Comparison of ENCODE assay signal across 8 cellular contexts in the genomic region with DNA sequence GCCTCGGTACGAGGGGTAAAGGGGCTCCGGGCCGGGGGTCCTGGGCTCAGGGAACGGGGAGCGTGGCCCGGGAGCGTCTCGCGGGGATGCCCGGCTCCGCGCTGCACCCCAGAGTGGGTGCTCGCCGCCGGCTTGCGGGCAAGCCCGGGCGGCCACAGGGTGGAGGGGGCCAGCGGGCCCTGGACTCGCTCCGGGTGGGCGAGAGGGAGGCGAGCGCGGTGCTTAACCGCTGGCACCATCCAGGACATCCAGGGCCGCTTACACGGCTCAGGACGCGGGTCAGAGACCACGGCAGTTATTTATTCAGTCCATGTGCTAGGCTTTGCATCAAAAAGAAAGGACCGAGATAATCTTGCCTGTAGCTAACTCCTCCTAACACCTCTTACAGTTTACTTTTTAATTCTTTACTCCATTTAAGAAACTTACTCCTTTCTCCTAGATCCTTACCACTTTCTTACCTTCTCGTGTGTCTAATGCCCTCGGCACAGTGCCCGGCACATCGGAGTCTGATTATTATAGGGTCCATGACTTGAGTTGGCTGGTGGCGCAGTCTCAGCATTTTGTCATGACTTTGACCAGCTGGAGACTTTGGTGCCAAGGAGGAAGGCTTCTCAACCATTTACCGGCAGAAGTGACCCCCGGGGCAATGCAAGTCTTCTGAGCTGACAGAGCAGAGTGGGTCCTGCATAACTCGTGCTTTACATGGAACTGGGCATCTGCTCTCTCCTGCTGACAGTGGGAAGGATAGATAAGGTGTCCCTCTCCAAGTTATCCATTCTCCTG. TPM values are rescaled to one million over a fixed set of nuclear protein-coding genes. Genes with fewer than 3 reads are reported as not detected.
DNase-seq lines count a peak whose midpoint lies in the region; ATAC-seq and TF ChIP-seq lines count a peak whose summit lies in the region.

No MANE protein-coding gene starts in this region.

- H3K9ac ChIP-seq in liver (ENCODE audit: low read depth in 1 of 2, low read length in 2 of 2) = peak overlapping the region; percentile 34 to 89

- H3K9me3 ChIP-seq in CD4-positive, CD25-positive, alpha-beta regulatory T cell (ENCODE audit: control insufficient read depth in 2 of 2, low read length in 2 of 2) = no peaks in the 10 kb centered on the region
- no peaks in the 10 kb centered on the region for H3K9me3 ChIP-seq in KOPT-K1 (ENCODE audit: insufficient read depth, low read length, poor library complexity, severe bottlenecking)
- no peaks in the 10 kb centered on the region for H3K9me3 ChIP-seq in liver (ENCODE audit: control insufficient read depth in 4 of 4, low read length in 3 of 4)
- no peaks in the 10 kb centered on the region for H3K9me3 ChIP-seq in tibial nerve

- peaks cover 0 to 2% (median 0%) of the 10 kb centered on the region in 7 donors for H3K9me3 Mint-ChIP-seq in CD4-positive, CD25-positive, alpha-beta regulatory T cell

- TF ChIP-seq POLR2A in tibial nerve (IDR thresholded peaks at IDR 0.05) = no peak

- peaks cover 11 to 24% (median 16%) of the 10 kb centered on the region in 4 donors for H3K4me1 Mint-ChIP-seq in CD4-positive, CD25-positive, alpha-beta regulatory T cell

- H3K4me3 ChIP-seq in CD4-positive, CD25-positive, alpha-beta regulatory T cell (ENCODE audit: low read depth, low read length) = peak overlapping the region; percentile 85
- peak overlapping the region; percentile 78 for H3K4me3 ChIP-seq in brain microvascular endothelial cell (ENCODE audit: low read depth, low read length)
- H3K4me3 ChIP-seq in liver (ENCODE audit: low read depth in 1 of 3, low read length in 3 of 3) = peak overlapping the region; percentile 64 to 96 (median 92)
- peak overlapping the region; percentile 59 to 92 (median 80) for H3K4me3 ChIP-seq in tibial nerve

- no peak for TF ChIP-seq EP300 in tibial nerve (IDR thresholded peaks at IDR 0.05)

- H3K27me3 ChIP-seq in CD4-positive, CD25-positive, alpha-beta regulatory T cell (ENCODE audit: control insufficient read depth, insufficient read depth, low read length) = no peaks in the 10 kb centered on the region
- H3K27me3 ChIP-seq in brain microvascular endothelial cell (replicated peaks) (no peaks in the 10 kb centered on the region), liver (ENCODE audit: control insufficient read depth in 4 of 4, insufficient read depth in 4 of 4, low read length in 3 of 4) (no peaks in the 10 kb centered on the region), tibial nerve (no peaks in the 10 kb centered on the region)

- no peak for TF ChIP-seq CTCF in brain microvascular endothelial cell (IDR thresholded peaks at IDR 0.05; ENCODE audit: low read depth, low read length, missing control alignments)
- TF ChIP-seq CTCF in liver (IDR thresholded peaks at IDR 0.05; ENCODE audit: low read depth, low read length, missing input control) = no peak
- TF ChIP-seq CTCF in tibial nerve (IDR thresholded peaks at IDR 0.05) = no peak
- TF ChIP-seq CTCF in GM10266 (IDR thresholded peaks at IDR 0.05; ENCODE audit: control insufficient read depth, insufficient read depth, low read depth, missing control alignments) = no peak

- no peak for TF ChIP-seq RAD21 in liver (IDR thresholded peaks at IDR 0.05)

- H3K27me3 Mint-ChIP-seq in CD4-positive, CD25-positive, alpha-beta regulatory T cell = peaks cover 5% of the 10 kb centered on the region

- H3K36me3 ChIP-seq in CD4-positive, CD25-positive, alpha-beta regulatory T cell (ENCODE audit: control insufficient read depth, insufficient read depth, low read length) = no peaks in the 10 kb centered on the region
- H3K36me3 ChIP-seq in KOPT-K1 (ENCODE audit: insufficient read depth, low read length) (no peaks in the 10 kb centered on the region), brain microvascular endothelial cell (replicated peaks) (no peaks in the 10 kb centered on the region), liver (ENCODE audit: control insufficient read depth in 4 of 4, insufficient read depth in 3 of 4, low read depth in 1 of 4, low read length in 3 of 4) (no peaks in the 10 kb centered on the region), tibial nerve (no peaks in the 10 kb centered on the region)

- in situ Hi-C loops in brain microvascular endothelial cell (cut with HindIII; ENCODE audit: low pct_ligation_motif_present, low sequenced_read_pairs) = no loop called here

- 4% methylated on average over 41 of the region's 41 CpGs for WGBS in liver
- 15 to 19% methylated on average over 18 to 25 of the region's 41 CpGs for WGBS in tibial nerve, 2 donors

- H3K4me1 ChIP-seq in CD4-positive, CD25-positive, alpha-beta regulatory T cell (ENCODE audit: control insufficient read depth, insufficient read depth, low read length, poor library complexity, severe bottlenecking) = peaks cover 13% of the 10 kb centered on the region
- H3K4me1 ChIP-seq in liver (ENCODE audit: control insufficient read depth in 4 of 4, insufficient read depth in 4 of 4, low read length in 3 of 4) (peaks cover 10 to 29% (median 14%) of the 10 kb centered on the region in 4 donors), tibial nerve (peaks cover 0 to 37% (median 4%) of the 10 kb centered on the region in 4 donors)

- H3K36me3 Mint-ChIP-seq in CD4-positive, CD25-positive, alpha-beta regulatory T cell = peaks cover 6% of the 10 kb centered on the region

- H3K27ac Mint-ChIP-seq in CD4-positive, CD25-positive, alpha-beta regulatory T cell = peak overlapping the region; percentile 83 to 87 (median 87)

- peak in 1 of 3 donors; percentile 34 for DNase-seq in CD4-positive, CD25-positive, alpha-beta regulatory T cell
- DNase-seq in brain microvascular endothelial cell (no peak), tibial nerve (ENCODE audit: low spot score in 2 of 2) (peak in 1 of 2 donors; percentile 29), GM10266 (ENCODE audit: extremely low spot score) (no peak)

- peak overlapping the region; percentile 47 for H3K27ac ChIP-seq in CD4-positive, CD25-positive, alpha-beta regulatory T cell (ENCODE audit: insufficient read depth, low read length, poor library complexity, severe bottlenecking)
- peak overlapping the region; percentile 52 for H3K27ac ChIP-seq in KOPT-K1 (ENCODE audit: low read depth, low read length, poor library complexity, severe bottlenecking)
- peak overlapping the region; percentile 45 for H3K27ac ChIP-seq in brain microvascular endothelial cell
- H3K27ac ChIP-seq in liver (ENCODE audit: low read depth in 1 of 2, low read length in 2 of 2) = peak overlapping the region; percentile 98 to 99
- H3K27ac ChIP-seq in tibial nerve = peak overlapping the region; percentile 79 to 96 (median 92)

- H3K4me3 Mint-ChIP-seq in CD4-positive, CD25-positive, alpha-beta regulatory T cell = peak overlapping the region; percentile 84 to 92 (median 92)

- ATAC-seq in CD4-positive, CD25-positive, alpha-beta regulatory T cell (ENCODE audit: low read depth in 2 of 2) = peak; percentile 24 to 32
- peak; percentile 21 for ATAC-seq in GM19467 (IDR thresholded peaks at IDR 0.05; ENCODE audit: unreplicated experiment)
- ATAC-seq in GM19324 (IDR thresholded peaks at IDR 0.05; ENCODE audit: low FRiP score, unreplicated experiment) = no peak

TF ChIP-seq in liver, 16 proteins besides CTCF, POLR2A, EP300 and RAD21 (continues in another document):
- TF ChIP-seq NR2F2 (IDR thresholded peaks at IDR 0.05) = no peak
- no peak for TF ChIP-seq FOXA2 (IDR thresholded peaks at IDR 0.05)
- TF ChIP-seq, protein P1, sequence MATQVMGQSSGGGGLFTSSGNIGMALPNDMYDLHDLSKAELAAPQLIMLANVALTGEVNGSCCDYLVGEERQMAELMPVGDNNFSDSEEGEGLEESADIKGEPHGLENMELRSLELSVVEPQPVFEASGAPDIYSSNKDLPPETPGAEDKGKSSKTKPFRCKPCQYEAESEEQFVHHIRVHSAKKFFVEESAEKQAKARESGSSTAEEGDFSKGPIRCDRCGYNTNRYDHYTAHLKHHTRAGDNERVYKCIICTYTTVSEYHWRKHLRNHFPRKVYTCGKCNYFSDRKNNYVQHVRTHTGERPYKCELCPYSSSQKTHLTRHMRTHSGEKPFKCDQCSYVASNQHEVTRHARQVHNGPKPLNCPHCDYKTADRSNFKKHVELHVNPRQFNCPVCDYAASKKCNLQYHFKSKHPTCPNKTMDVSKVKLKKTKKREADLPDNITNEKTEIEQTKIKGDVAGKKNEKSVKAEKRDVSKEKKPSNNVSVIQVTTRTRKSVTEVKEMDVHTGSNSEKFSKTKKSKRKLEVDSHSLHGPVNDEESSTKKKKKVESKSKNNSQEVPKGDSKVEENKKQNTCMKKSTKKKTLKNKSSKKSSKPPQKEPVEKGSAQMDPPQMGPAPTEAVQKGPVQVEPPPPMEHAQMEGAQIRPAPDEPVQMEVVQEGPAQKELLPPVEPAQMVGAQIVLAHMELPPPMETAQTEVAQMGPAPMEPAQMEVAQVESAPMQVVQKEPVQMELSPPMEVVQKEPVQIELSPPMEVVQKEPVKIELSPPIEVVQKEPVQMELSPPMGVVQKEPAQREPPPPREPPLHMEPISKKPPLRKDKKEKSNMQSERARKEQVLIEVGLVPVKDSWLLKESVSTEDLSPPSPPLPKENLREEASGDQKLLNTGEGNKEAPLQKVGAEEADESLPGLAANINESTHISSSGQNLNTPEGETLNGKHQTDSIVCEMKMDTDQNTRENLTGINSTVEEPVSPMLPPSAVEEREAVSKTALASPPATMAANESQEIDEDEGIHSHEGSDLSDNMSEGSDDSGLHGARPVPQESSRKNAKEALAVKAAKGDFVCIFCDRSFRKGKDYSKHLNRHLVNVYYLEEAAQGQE (IDR thresholded peaks at IDR 0.05) = no peak
- no peak for TF ChIP-seq GABPA (IDR thresholded peaks at IDR 0.05 in 1 of 2, conservative IDR thresholded peaks at IDR 0.05 in 1 of 2)
- TF ChIP-seq, protein P2, sequence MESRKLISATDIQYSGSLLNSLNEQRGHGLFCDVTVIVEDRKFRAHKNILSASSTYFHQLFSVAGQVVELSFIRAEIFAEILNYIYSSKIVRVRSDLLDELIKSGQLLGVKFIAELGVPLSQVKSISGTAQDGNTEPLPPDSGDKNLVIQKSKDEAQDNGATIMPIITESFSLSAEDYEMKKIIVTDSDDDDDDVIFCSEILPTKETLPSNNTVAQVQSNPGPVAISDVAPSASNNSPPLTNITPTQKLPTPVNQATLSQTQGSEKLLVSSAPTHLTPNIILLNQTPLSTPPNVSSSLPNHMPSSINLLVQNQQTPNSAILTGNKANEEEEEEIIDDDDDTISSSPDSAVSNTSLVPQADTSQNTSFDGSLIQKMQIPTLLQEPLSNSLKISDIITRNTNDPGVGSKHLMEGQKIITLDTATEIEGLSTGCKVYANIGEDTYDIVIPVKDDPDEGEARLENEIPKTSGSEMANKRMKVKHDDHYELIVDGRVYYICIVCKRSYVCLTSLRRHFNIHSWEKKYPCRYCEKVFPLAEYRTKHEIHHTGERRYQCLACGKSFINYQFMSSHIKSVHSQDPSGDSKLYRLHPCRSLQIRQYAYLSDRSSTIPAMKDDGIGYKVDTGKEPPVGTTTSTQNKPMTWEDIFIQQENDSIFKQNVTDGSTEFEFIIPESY (IDR thresholded peaks at IDR 0.05) = no peak

RNA-seq across cellular contexts. Expression of a gene that starts 0.4 kb away (rescaled TPM):
- 16.5 TPM for total RNA-seq in CD4-positive, CD25-positive, alpha-beta regulatory T cell
- polyA plus RNA-seq in CD4-positive, CD25-positive, alpha-beta regulatory T cell = 10 to 100 TPM; 21.5 to 36.8 (median 27.3) TPM
- total RNA-seq in liver (10 to 100 TPM; 17.6 to 48.9 TPM), tibial nerve (10 to 100 TPM; 61.8 to 79.4 (median 73.9) TPM)
- polyA plus RNA-seq in liver = 100 to 1,000 TPM in 1 of 2 donors, 10 to 100 TPM in 1; 69.9 to 135 TPM

Comparison
In these comparisons a context has a peak if more than half of its experiments do, and no peak if none do; other contexts are left out.
1. H3K27ac ChIP-seq: peak in every context shown above with its lines; median percentile 98 in liver; 92 in tibial nerve; 52 in KOPT-K1; 47 in CD4-positive, CD25-positive, alpha-beta regulatory T cell; 45 in brain microvascular endothelial cell.